Comparison of ENCODE assay signal across 29 cellular contexts in genomic region chrX:12032082-12032481, GRCh38.
"Had no signal": no experiment of that assay in that cellular context is flagged by ENCODE, and none has a peak within 500 bp of the region (broad histone marks: within the 10 kb centered on the region; RNA-seq: fewer than 3 reads in every experiment).

No MANE protein-coding gene starts in this region.

- H3K36me3 ChIP-seq: adrenal gland, brain microvascular endothelial cell, breast epithelium had no signal

- H3K4me1 ChIP-seq: adrenal gland, body of pancreas, breast epithelium had no signal

- DNase-seq: activated B cell treated with CpG ODN at 0.5 μM for 24 hours; activated CD4-positive, alpha-beta memory T cell treated with anti-CD3 and anti-CD28 coated beads for 36 hours; activated CD4-positive, alpha-beta T cell treated with anti-CD3 and anti-CD28 coated beads for 4 hours; activated CD4-positive, alpha-beta T cell treated with anti-CD3 and anti-CD28 coated beads, Interleukin-2, amount 10 ng/mL, durations not matched to agents 24 days and 14 days; activated CD4-positive, alpha-beta T cell treated with anti-CD3 and anti-CD28 coated beads, Interleukin-2, amount 50 U/mL, for 1 hour; activated CD4-positive, alpha-beta T cell treated with anti-CD3 and anti-CD28 coated beads, Interleukin-2, amount 50 U/mL, for 4 hours; activated CD4-positive, CD25-positive, alpha-beta regulatory T cell treated with anti-CD3 and anti-CD28 coated beads, Interleukin-2, amount 50 U/mL, for 72 hours; activated CD8-positive, alpha-beta memory T cell treated with anti-CD3 and anti-CD28 coated beads, Interleukin-2, amount 50 U/mL, for 4 hours; activated CD8-positive, alpha-beta T cell treated with anti-CD3 and anti-CD28 coated beads for 36 hours; activated effector memory CD4-positive, alpha-beta T cell treated with anti-CD3 and anti-CD28 coated beads, Interleukin-2, amount 50 U/mL, for 16 hours; activated gamma-delta T cell treated with Interleukin-2 at 50 U/mL for 16 hours; activated naive CD4-positive, alpha-beta T cell; activated naive CD4-positive, alpha-beta T cell treated with anti-CD3 and anti-CD28 coated beads for 36 hours; activated naive CD4-positive, alpha-beta T cell treated with anti-CD3 and anti-CD28 coated beads, Interleukin-2, amount 50 U/mL, for 16 hours; activated naive CD8-positive, alpha-beta T cell treated with anti-CD3 and anti-CD28 coated beads for 36 hours; activated T-cell treated with anti-CD3 and anti-CD28 coated beads for 4 hours; activated T-cell treated with anti-CD3 and anti-CD28 coated beads, Interleukin-2, amount 50 U/mL, for 1 hour; activated T-cell treated with anti-CD3 and anti-CD28 coated beads, Interleukin-2, amount 50 U/mL, for 4 hours; activated T-cell treated with anti-CD3 and anti-CD28 coated beads, Interleukin-2, amount 50 U/mL, for 72 hours; adrenal gland; amygdala; body of pancreas; brain microvascular endothelial cell; central memory CD4-positive, alpha-beta T cell; T-helper 1 cell; T-helper 2 cell; T-helper 9 cell had no signal

- H3K27ac ChIP-seq: adrenal gland, body of pancreas, brain microvascular endothelial cell, breast epithelium, VCaP had no signal

- H3K4me3 ChIP-seq: adrenal gland, body of pancreas, breast epithelium had no signal

- H3K27me3 ChIP-seq: adrenal gland, body of pancreas, brain microvascular endothelial cell had no signal

- H3K9me3 ChIP-seq: adrenal gland, body of pancreas, breast epithelium had no signal
